In the genomic region with DNA sequence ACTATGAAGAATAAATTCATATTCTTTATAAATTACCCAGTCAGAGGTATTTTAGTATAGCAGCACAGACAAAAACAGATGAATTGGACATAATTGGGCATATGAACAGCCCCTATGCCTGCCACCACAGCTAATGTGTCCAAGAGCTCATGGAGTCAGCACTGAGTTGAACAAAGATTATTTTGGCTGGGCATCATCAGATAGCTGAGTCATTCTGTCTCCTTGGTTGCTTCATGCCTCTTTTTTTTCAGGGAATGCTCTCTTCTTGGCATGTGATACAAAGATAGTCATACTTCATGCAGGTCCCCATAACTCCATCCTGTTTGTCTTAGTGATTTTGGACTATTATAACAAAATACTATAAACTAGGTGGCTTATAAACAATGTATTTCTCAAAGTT, we compare ENCODE assay signal across 22 cellular contexts.
DNase-seq lines count a peak whose midpoint lies in the region; ATAC-seq, FAIRE-seq and TF ChIP-seq lines count a peak whose summit lies in the region.
"Had no signal": no experiment of that assay in that cellular context is flagged by ENCODE, and none has a peak within 500 bp of the region (broad histone marks: within the 10 kb centered on the region; RNA-seq: fewer than 3 reads in every experiment).

No MANE protein-coding gene starts in this region.

- ATAC-seq in foreskin keratinocyte (peak; percentile 41), GM21423 (IDR thresholded peaks at IDR 0.05; ENCODE audit: unreplicated experiment) (no peak)
- ATAC-seq: activated naive CD8-positive, alpha-beta T cell treated with anti-CD3 and anti-CD28 coated beads, Interleukin-2, amount 50 U/mL, for 24 hours; gastroesophageal sphincter; left colon had no signal

- H3K4me3 ChIP-seq in bronchial epithelial cell (ENCODE audit: low read depth, low read length), result no peak overlapping the region
- H3K4me3 ChIP-seq: gastroesophageal sphincter, prostate gland had no signal

- DNase-seq in AG08396 (ENCODE audit: low spot score) (peak; percentile 14), HS-5 (ENCODE audit: low read depth) (peak; percentile 11), bronchial epithelial cell (ENCODE audit: low read depth) (peak; percentile 23), foreskin keratinocyte (peak in 1 of 2 donors; percentile 23), SW 1271 (lab: John Stamatoyannopoulos, UW) (no peak), GM12891 (ENCODE audit: insufficient read length, low spot score) (no peak), middle frontal gyrus (ENCODE audit: extremely low spot score, low spot score) (no peak)
- DNase-seq: activated CD4-positive, alpha-beta T cell treated with anti-CD3 and anti-CD28 coated beads for 48 hours; activated naive CD8-positive, alpha-beta T cell treated with anti-CD3 and anti-CD28 coated beads, Interleukin-2, amount 50 U/mL, for 24 hours; CD4-positive, CD25-positive, alpha-beta regulatory T cell; effector CD4-positive, alpha-beta T cell; KBM-7; left colon; NCI-H1930; NCI-H446 treated with DMSO at 0.1 percent for 48 hours; nephron progenitor cell; stimulated activated CD8-positive, alpha-beta memory T cell treated with anti-CD3 and anti-CD28 coated beads, Interleukin-4, amount 100 ng/mL, for 48 hours had no signal

- no peak for TF ChIP-seq POLR2A in GM12891 (IDR thresholded peaks at IDR 0.05; ENCODE audit: low read depth, low read length)

- TF ChIP-seq CTCF in bronchial epithelial cell (IDR thresholded peaks at IDR 0.05; ENCODE audit: insufficient read depth, low read length, severe bottlenecking), result no peak
- no peak for TF ChIP-seq CTCF in foreskin keratinocyte (conservative IDR thresholded peaks at IDR 0.05)

- H3K27me3 ChIP-seq in bronchial epithelial cell (ENCODE audit: control insufficient read depth, insufficient read depth, low read length), result no peaks in the 10 kb centered on the region
- no peaks in the 10 kb centered on the region for H3K27me3 ChIP-seq in foreskin keratinocyte
- H3K27me3 ChIP-seq: gastroesophageal sphincter had no signal

- no peaks in the 10 kb centered on the region for H3K4me1 ChIP-seq in foreskin keratinocyte
- H3K4me1 ChIP-seq: gastroesophageal sphincter, prostate gland had no signal

- no peaks in the 10 kb centered on the region for H3K36me3 ChIP-seq in bronchial epithelial cell (ENCODE audit: control insufficient read depth, insufficient read depth, low read length)
- H3K36me3 ChIP-seq: gastroesophageal sphincter, prostate gland had no signal

- H3K27ac ChIP-seq in foreskin keratinocyte, result no peak overlapping the region
- H3K27ac ChIP-seq: gastroesophageal sphincter, prostate gland had no signal

- no peak for FAIRE-seq in bronchial epithelial cell (lab: Jason Lieb, UNC)
- no peak for FAIRE-seq in GM12891 (lab: Jason Lieb, UNC)
- FAIRE-seq: A204.1, urothelium cell line had no signal

TF ChIP-seq in GM12891, 5 proteins besides CTCF, POLR2A, EP300 and RAD21:
- no peak for TF ChIP-seq PAX5 (IDR thresholded peaks at IDR 0.05; ENCODE audit: insufficient read depth, low read length, severe bottlenecking)
- no peak for TF ChIP-seq TAF1 (IDR thresholded peaks at IDR 0.05; ENCODE audit: low read depth, low read length)
- TF ChIP-seq POU2F2 (IDR thresholded peaks at IDR 0.05; ENCODE audit: low read depth, low read length), result no peak
- no peak for TF ChIP-seq POLR2AphosphoS5 (IDR thresholded peaks at IDR 0.05; ENCODE audit: low read depth, low read length)
- no peak for TF ChIP-seq SPI1 (IDR thresholded peaks at IDR 0.05; ENCODE audit: low read depth, low read length)

Comparison
In these comparisons a context has a peak if more than half of its experiments do, and no peak if none do; other contexts are left out.
1. DNase-seq: peak in AG08396 (single experiment), HS-5 (single experiment) and bronchial epithelial cell (single experiment); none in SW 1271 (0 of 2), GM12891 (single experiment) and middle frontal gyrus (single experiment).